ENCODE assay signal across 1 cellular context in the genomic region with DNA sequence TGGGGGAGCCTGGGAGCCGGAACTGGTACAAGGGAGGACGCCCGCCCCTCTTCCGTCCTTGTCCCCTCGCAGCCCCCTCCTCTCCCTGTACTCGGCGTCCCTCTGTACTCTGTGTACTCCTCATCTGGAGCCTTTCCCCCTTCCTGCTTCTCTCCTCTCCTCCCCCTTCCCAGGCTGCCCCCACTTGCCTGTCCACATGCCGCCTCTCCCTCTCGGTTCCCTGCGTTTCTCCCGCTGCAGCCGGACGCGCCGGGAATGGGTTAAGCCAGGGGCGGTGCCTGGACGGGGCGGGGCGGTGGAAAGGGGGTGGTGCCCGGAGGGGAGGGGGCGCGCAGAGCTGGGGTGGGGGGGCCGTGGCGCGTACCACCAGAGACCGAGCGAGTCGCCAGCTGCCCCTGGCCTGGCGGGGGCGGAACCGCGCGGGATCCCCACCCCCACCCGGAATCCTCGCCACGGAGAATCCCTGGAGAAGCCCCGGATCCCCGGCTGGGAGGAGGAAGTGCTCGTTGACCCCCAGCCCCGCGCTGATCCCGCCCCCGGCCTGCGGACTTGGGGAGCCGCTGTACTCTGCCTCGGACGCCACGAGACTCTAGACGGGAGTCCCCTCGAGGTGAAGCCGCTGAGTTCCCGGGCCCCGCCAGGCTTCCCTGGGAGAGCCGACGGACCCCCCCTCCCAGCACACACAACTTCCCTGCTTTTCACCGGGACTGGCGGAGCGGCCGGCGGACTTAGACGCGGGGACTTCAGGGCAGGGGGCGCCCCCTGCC.
TF ChIP-seq lines count a peak whose summit lies in the region.

No MANE protein-coding gene starts in this region.

TF ChIP-seq in SK-N-SH, 30 proteins besides CTCF, POLR2A, EP300 and RAD21 (continued from another document):
- no peak for TF ChIP-seq REST (IDR thresholded peaks at IDR 0.05; ENCODE audit: low read depth, low read length)
- TF ChIP-seq, protein P1, sequence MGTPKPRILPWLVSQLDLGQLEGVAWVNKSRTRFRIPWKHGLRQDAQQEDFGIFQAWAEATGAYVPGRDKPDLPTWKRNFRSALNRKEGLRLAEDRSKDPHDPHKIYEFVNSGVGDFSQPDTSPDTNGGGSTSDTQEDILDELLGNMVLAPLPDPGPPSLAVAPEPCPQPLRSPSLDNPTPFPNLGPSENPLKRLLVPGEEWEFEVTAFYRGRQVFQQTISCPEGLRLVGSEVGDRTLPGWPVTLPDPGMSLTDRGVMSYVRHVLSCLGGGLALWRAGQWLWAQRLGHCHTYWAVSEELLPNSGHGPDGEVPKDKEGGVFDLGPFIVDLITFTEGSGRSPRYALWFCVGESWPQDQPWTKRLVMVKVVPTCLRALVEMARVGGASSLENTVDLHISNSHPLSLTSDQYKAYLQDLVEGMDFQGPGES (IDR thresholded peaks at IDR 0.05; ENCODE audit: low read depth, low read length): no peak
